Comparison of ENCODE assay signal across 9 cellular contexts in genomic region chr19:44988896-44989563, GRCh38. TPM values are rescaled to one million over a fixed set of nuclear protein-coding genes. Genes with fewer than 3 reads are reported as not detected.
A peak's percentile ranks its signal among the peaks of the same experiment; 100 is the strongest.
DNase-seq lines count a peak whose midpoint lies in the region; ATAC-seq and TF ChIP-seq lines count a peak whose summit lies in the region.
"Had no signal": no experiment of that assay in that cellular context is flagged by ENCODE, and none has a peak within 500 bp of the region (broad histone marks: within the 10 kb centered on the region; RNA-seq: fewer than 3 reads in every experiment).

No MANE protein-coding gene starts in this region.

- intact Hi-C loops in Right ventricle myocardium inferior (cut with DNase I) (no loop called here), esophagus muscularis mucosa (cut with DNase I) (no loop called here)

- H3K27me3 ChIP-seq in right atrium auricular region (no peaks in the 10 kb centered on the region), esophagus muscularis mucosa (no peaks in the 10 kb centered on the region), neutrophil (no peaks in the 10 kb centered on the region), subcutaneous abdominal adipose tissue (ENCODE audit: control insufficient read depth in 5 of 5, insufficient read depth in 4 of 5, low read length in 5 of 5) (no peaks in the 10 kb centered on the region)

- TF ChIP-seq CTCF in right atrium auricular region (IDR thresholded peaks at IDR 0.05) (peak in 1 of 2 donors; percentile 57), esophagus muscularis mucosa (IDR thresholded peaks at IDR 0.05) (peak; percentile 22 to 64 (median 41)), neutrophil (IDR thresholded peaks at IDR 0.05) (peak; percentile 61)

- TF ChIP-seq EP300 in esophagus muscularis mucosa (IDR thresholded peaks at IDR 0.05), result no peak

- WGBS in esophagus muscularis mucosa, result 88% methylated on average over 10 of the region's 15 CpGs

- H3K9ac ChIP-seq in subcutaneous abdominal adipose tissue (ENCODE audit: low read length in 5 of 5), result peak overlapping the region in 1 of 5 donors; percentile 68

- H3K9me3 ChIP-seq in right atrium auricular region, result no peaks in the 10 kb centered on the region
- no peaks in the 10 kb centered on the region for H3K9me3 ChIP-seq in esophagus muscularis mucosa
- no peaks in the 10 kb centered on the region for H3K9me3 ChIP-seq in neutrophil
- no peaks in the 10 kb centered on the region for H3K9me3 ChIP-seq in subcutaneous abdominal adipose tissue (ENCODE audit: control insufficient read depth in 5 of 5, low read length in 5 of 5)

- H3K27ac ChIP-seq in right atrium auricular region (no peak overlapping the region), esophagus muscularis mucosa (replicated peaks in 1 of 4) (no peak overlapping the region), neutrophil (no peak overlapping the region), subcutaneous abdominal adipose tissue (ENCODE audit: low read depth, low read length) (peak overlapping the region; percentile 75)

- H3K4me1 ChIP-seq in right atrium auricular region (no peaks in the 10 kb centered on the region), esophagus muscularis mucosa (peaks cover 0 to 7% (median 1%) of the 10 kb centered on the region in 4 donors), neutrophil (ENCODE audit: control insufficient read depth in 1 of 2, insufficient read depth in 1 of 2, low read depth in 1 of 2, low read length in 1 of 2) (peaks cover 0 to 5% of the 10 kb centered on the region in 2 experiments), subcutaneous abdominal adipose tissue (ENCODE audit: control insufficient read depth in 5 of 5, insufficient read depth in 5 of 5, low read length in 5 of 5) (peaks cover 0 to 22% (median 10%) of the 10 kb centered on the region in 5 donors)

- TF ChIP-seq POLR2A in esophagus muscularis mucosa (IDR thresholded peaks at IDR 0.05; ENCODE audit: low read depth), result no peak

- H3K36me3 ChIP-seq in right atrium auricular region, result peaks cover 75% of the 10 kb centered on the region
- peaks cover 56 to 93% (median 91%) of the 10 kb centered on the region in 4 donors for H3K36me3 ChIP-seq in esophagus muscularis mucosa
- peaks cover 98% of the 10 kb centered on the region for H3K36me3 ChIP-seq in neutrophil
- H3K36me3 ChIP-seq in subcutaneous abdominal adipose tissue (ENCODE audit: control insufficient read depth in 5 of 5, insufficient read depth in 5 of 5, low read length in 5 of 5), result peaks cover 0 to 94% (median 88%) of the 10 kb centered on the region in 5 donors

- peak; percentile 36 for ATAC-seq in Right ventricle myocardium inferior

- DNase-seq in Right ventricle myocardium inferior (ENCODE audit: missing footprints) (no peak), right atrium auricular region (ENCODE audit: low spot score) (no peak), NCI-H524 treated with DMSO at 0.1 percent for 48 hours (lab: John Stamatoyannopoulos, UW) (peak; percentile 52), activated T-cell treated with anti-CD3 and anti-CD28 coated beads for 1 hour (ENCODE audit: low read depth) (peak; percentile 51), esophagus muscularis mucosa (ENCODE audit: extremely low spot score) (no peak), NCI-H187 treated with DMSO at 0.1 percent for 48 hours (lab: John Stamatoyannopoulos, UW) (no peak)

- no peak overlapping the region for H3K4me3 ChIP-seq in right atrium auricular region
- H3K4me3 ChIP-seq in esophagus muscularis mucosa, result no peak overlapping the region
- no peak overlapping the region for H3K4me3 ChIP-seq in neutrophil (ENCODE audit: low read depth in 1 of 2, low read length in 1 of 2)
- H3K4me3 ChIP-seq in subcutaneous abdominal adipose tissue (ENCODE audit: low read depth in 1 of 5, low read length in 5 of 5), result no peak overlapping the region

RNA-seq across cellular contexts. Expression of gene RELB, which starts 12.2 kb away (rescaled TPM):
- total RNA-seq in Right ventricle myocardium inferior (4.2 TPM), right atrium auricular region (1 to 10 TPM; 1.3 to 3.1 TPM), esophagus muscularis mucosa (10 to 100 TPM in 1 of 4 donors, 1 to 10 TPM in 3; 5.8 to 15.9 (median 7.5) TPM)

RNA-seq across cellular contexts. Expression of gene CLPTM1, which starts 33.9 kb away (rescaled TPM):
- total RNA-seq in Right ventricle myocardium inferior, result 90.1 TPM
- 10 to 100 TPM; 75.9 to 83.5 TPM for total RNA-seq in right atrium auricular region
- 100 to 1,000 TPM in 2 of 4 donors, 10 to 100 TPM in 2; 46.6 to 154 (median 79.5) TPM for total RNA-seq in esophagus muscularis mucosa

RNA-seq across cellular contexts. Expression of gene APOC2, which starts 43.2 kb away (rescaled TPM):
- total RNA-seq in Right ventricle myocardium inferior (not detected), right atrium auricular region (not detected), esophagus muscularis mucosa (not detected)

RNA-seq across cellular contexts. Expression of gene APOC4, which starts 47.0 kb away (rescaled TPM):
- total RNA-seq in Right ventricle myocardium inferior, result not detected
- not detected for total RNA-seq in right atrium auricular region
- not detected for total RNA-seq in esophagus muscularis mucosa
- total RNA-seq: temporal lobe had no signal

RNA-seq across cellular contexts. Expression of gene CLASRP, which starts 49.8 kb away (rescaled TPM):
- total RNA-seq in Right ventricle myocardium inferior (33.4 TPM), right atrium auricular region (10 to 100 TPM; 29.6 to 31.3 TPM), esophagus muscularis mucosa (10 to 100 TPM; 20.7 to 59.8 (median 32.9) TPM)

Comparison
In these comparisons a context has a peak if more than half of its experiments do, and no peak if none do; other contexts are left out.
1. DNase-seq: peak in NCI-H524 treated with DMSO at 0.1 percent for 48 hours (single experiment) and activated T-cell treated with anti-CD3 and anti-CD28 coated beads for 1 hour (single experiment); none in Right ventricle myocardium inferior (single experiment), right atrium auricular region (single experiment), esophagus muscularis mucosa (single experiment) and NCI-H187 treated with DMSO at 0.1 percent for 48 hours (single experiment).